In genomic region chr21:41839387-41840000, GRCh38 we compare ENCODE assay signal across 19 cellular contexts.
"Had no signal": no experiment of that assay in that cellular context is flagged by ENCODE, and none has a peak within 500 bp of the region (broad histone marks: within the 10 kb centered on the region; RNA-seq: fewer than 3 reads in every experiment).

No MANE protein-coding gene starts in this region.

- DNase-seq: activated B cell treated with CpG ODN at 0.5 μM for 24 hours; activated CD4-positive, alpha-beta memory T cell treated with anti-CD3 and anti-CD28 coated beads for 36 hours; activated CD4-positive, alpha-beta T cell treated with anti-CD3 and anti-CD28 coated beads, Interleukin-2, amount 10 ng/mL, durations not matched to agents 7 days and 5 days; activated naive CD4-positive, alpha-beta T cell treated with Interleukin-2 at 50 U/mL for 16 hours; activated T-cell treated with anti-CD3 and anti-CD28 coated beads for 4 hours; amygdala; KG1; NCI-H1092; NCI-H1417; NCI-H1694; NCI-H2029 treated with DMSO at 0.1 percent for 48 hours; NCI-H524; PC-3; SIG-M5; T-cell; T-helper 2 cell; T1000 had no signal

- ATAC-seq: PC-3, T-cell had no signal

- H3K27ac Mint-ChIP-seq: activated B cell treated with CpG ODN at 0.5 μM for 24 hours; activated CD4-positive, alpha-beta memory T cell treated with anti-CD3 and anti-CD28 coated beads for 36 hours; activated CD4-positive, alpha-beta T cell treated with anti-CD3 and anti-CD28 coated beads, Interleukin-2, amount 10 ng/mL, durations not matched to agents 7 days and 5 days; activated naive CD8-positive, alpha-beta T cell; brain; T-cell had no signal
